ENCODE assay signal across 6 cellular contexts in genomic region chr7:99690918-99691317, GRCh38. TPM values are rescaled to one million over a fixed set of nuclear protein-coding genes. Genes with fewer than 3 reads are reported as not detected.
"Had no signal": no experiment of that assay in that cellular context is flagged by ENCODE, and none has a peak within 500 bp of the region (broad histone marks: within the 10 kb centered on the region; RNA-seq: fewer than 3 reads in every experiment).

No MANE protein-coding gene starts in this region.

RNA-seq across cellular contexts. Expression of gene CYP3A5, which starts 11.1 kb away (rescaled TPM):
- total RNA-seq: GM23248, GM23338, H1, H4, H9 had no signal

RNA-seq across cellular contexts. Expression of gene CYP3A7, which starts 44.1 kb away (rescaled TPM):
- total RNA-seq: GM23248, GM23338, H1, H4, H7, H9 had no signal
- polyA plus RNA-seq: GM23248, H1 had no signal
